In genomic region chr11:120964857-120965256, GRCh38 we compare ENCODE assay signal across 31 cellular contexts. TPM values are rescaled to one million over a fixed set of nuclear protein-coding genes. Genes with fewer than 3 reads are reported as not detected.
DNase-seq lines count a peak whose midpoint lies in the region; ATAC-seq and TF ChIP-seq lines count a peak whose summit lies in the region.
"Had no signal": no experiment of that assay in that cellular context is flagged by ENCODE, and none has a peak within 500 bp of the region (broad histone marks: within the 10 kb centered on the region; RNA-seq: fewer than 3 reads in every experiment).

No MANE protein-coding gene starts in this region.

- no peak overlapping the region for H3K14ac ChIP-seq in IMR-90 (replicated peaks; ENCODE audit: low read depth, low read length)

- no peak overlapping the region for H4K8ac ChIP-seq in IMR-90 (ENCODE audit: low read depth in 2 of 2, low read length in 2 of 2)

- no peak overlapping the region for H3K18ac ChIP-seq in IMR-90 (ENCODE audit: low read depth, low read length)

- no peaks in the 10 kb centered on the region for H4K20me1 ChIP-seq in IMR-90 (ENCODE audit: insufficient read depth, low read length)

- no peaks in the 10 kb centered on the region for H3K4me1 ChIP-seq in IMR-90 (ENCODE audit: control insufficient read depth, insufficient read depth, low read length)
- H3K4me1 ChIP-seq: BE2C, breast epithelium, HAP-1, lower lobe of right lung, psoas muscle, stomach, thyroid gland, vagina had no signal

- H2AK9ac ChIP-seq in IMR-90 (replicated peaks; ENCODE audit: low read depth, low read length, poor library complexity) = no peak overlapping the region

- in situ Hi-C loops in IMR-90 (cut with MboI; ENCODE audit: low sequenced_read_pairs) = no loop called here
- in situ Hi-C loops in brain microvascular endothelial cell (cut with HindIII; ENCODE audit: low pct_ligation_motif_present, low sequenced_read_pairs) = no loop called here

- H3K9me1 ChIP-seq in IMR-90 (ENCODE audit: insufficient read depth, low read length) = no peaks in the 10 kb centered on the region

- no peak overlapping the region for H3K4me3 Mint-ChIP-seq in stimulated activated effector memory CD8-positive, alpha-beta T cell treated with anti-CD3 and anti-CD28 coated beads, Interleukin-12 subunit alpha, Interleukin-12 subunit beta, amount 100 ng/mL, for 72 hours
- H3K4me3 Mint-ChIP-seq in Calu3 (ENCODE audit: low read depth, unreplicated experiment) = no peak overlapping the region
- H3K4me3 Mint-ChIP-seq: activated naive CD8-positive, alpha-beta T cell treated with anti-CD3 and anti-CD28 coated beads, Interleukin-2, amount 50 U/mL, for 24 hours; natural killer cell; T-cell had no signal

- no peak overlapping the region for H3K9ac ChIP-seq in IMR-90 (ENCODE audit: low read depth, low read length)

- CTCF ChIA-PET in IMR-90 (lab: Yijun Ruan, JAX) = interaction anchor here (0.5 kb wide), 1 partner anchor 280 kb away, joined by 3 read pairs; no protein-coding TSS in a partner anchor
- CTCF ChIA-PET in Calu3 (lab: Charles Lee) = no interaction called here

- H3K56ac ChIP-seq in IMR-90 (ENCODE audit: extremely low read depth, insufficient read depth, low read length) = no peak overlapping the region

- TF ChIP-seq RAD21 in IMR-90 (IDR thresholded peaks at IDR 0.05; ENCODE audit: low read length) = no peak

- TF ChIP-seq CTCF in IMR-90 (conservative IDR thresholded peaks at IDR 0.05; ENCODE audit: low read depth, low read length) (no peak), brain microvascular endothelial cell (IDR thresholded peaks at IDR 0.05; ENCODE audit: low read depth, low read length, missing control alignments) (no peak), foreskin fibroblast (IDR thresholded peaks at IDR 0.05; ENCODE audit: low read depth, low read length) (no peak), Calu3 (IDR thresholded peaks at IDR 0.05; ENCODE audit: unreplicated experiment) (no peak)

- no peak overlapping the region for H2BK15ac ChIP-seq in IMR-90 (ENCODE audit: low read depth, low read length)

- no peaks in the 10 kb centered on the region for H3K9me3 ChIP-seq in IMR-90 (ENCODE audit: control insufficient read depth, insufficient read depth, low read length)
- H3K9me3 ChIP-seq: BE2C, breast epithelium, HAP-1, lower lobe of right lung, mucosa of descending colon, psoas muscle, stomach, thyroid gland, vagina had no signal

- no peak overlapping the region for H3K4me2 ChIP-seq in IMR-90 (ENCODE audit: low read depth, low read length)

- no TSS peak for BruUV-seq in IMR-90 (replicated peaks; lab: Mats Ljungman, UMichigan)
- no TSS peak for BruUV-seq in Calu3 (replicated peaks; lab: Mats Ljungman, UMichigan)

- ATAC-seq in IMR-90 (ENCODE audit: low read depth) = peak; percentile 94
- no peak for ATAC-seq in stimulated activated effector memory CD8-positive, alpha-beta T cell treated with anti-CD3 and anti-CD28 coated beads, Interleukin-12 subunit alpha, Interleukin-12 subunit beta, amount 100 ng/mL, for 72 hours
- ATAC-seq: activated naive CD8-positive, alpha-beta T cell treated with anti-CD3 and anti-CD28 coated beads, Interleukin-2, amount 50 U/mL, for 24 hours; lower lobe of right lung; mucosa of descending colon; natural killer cell; psoas muscle; sciatic nerve had no signal

- no peaks in the 10 kb centered on the region for H3K9me3 Mint-ChIP-seq in stimulated activated effector memory CD8-positive, alpha-beta T cell treated with anti-CD3 and anti-CD28 coated beads, Interleukin-12 subunit alpha, Interleukin-12 subunit beta, amount 100 ng/mL, for 72 hours
- no peaks in the 10 kb centered on the region for H3K9me3 Mint-ChIP-seq in Calu3 (ENCODE audit: low read depth, unreplicated experiment)
- H3K9me3 Mint-ChIP-seq: activated naive CD8-positive, alpha-beta T cell treated with anti-CD3 and anti-CD28 coated beads, Interleukin-2, amount 50 U/mL, for 24 hours; natural killer cell; T-cell had no signal

- peaks cover 41% of the 10 kb centered on the region for H3K27me3 Mint-ChIP-seq in Calu3 (ENCODE audit: unreplicated experiment)

- no peak overlapping the region for H2BK5ac ChIP-seq in IMR-90 (ENCODE audit: low read depth, low read length, poor library complexity, severe bottlenecking)

- intact Hi-C loops in IMR-90 (cut with micrococcal nuclease) (no loop called here), Calu3 (cut with micrococcal nuclease; ENCODE audit: unreplicated experiment) (no loop called here)

- no peak overlapping the region for H4K5ac ChIP-seq in IMR-90 (ENCODE audit: low read depth, low read length)

- no peak overlapping the region for H2AFZ ChIP-seq in IMR-90 (replicated peaks; ENCODE audit: low read length, poor library complexity)

- H3K4me3 ChIP-seq in IMR-90 (ENCODE audit: insufficient read depth, low read depth, low read length) (no peak overlapping the region), brain microvascular endothelial cell (ENCODE audit: low read depth, low read length) (no peak overlapping the region), foreskin fibroblast (ENCODE audit: low read depth in 1 of 2, low read length in 2 of 2) (no peak overlapping the region)
- H3K4me3 ChIP-seq: breast epithelium, HAP-1, lower lobe of right lung, mucosa of descending colon, psoas muscle, stomach, thyroid gland, vagina had no signal

- H2AK5ac ChIP-seq in IMR-90 (ENCODE audit: low read depth, low read length) = no peak overlapping the region

- POLR2A ChIA-PET in IMR-90 (lab: Charles Lee; ENCODE audit: unreplicated experiment) = no interaction called here

- H3K27ac ChIP-seq in IMR-90 (ENCODE audit: insufficient read depth, low read length) (no peak overlapping the region), brain microvascular endothelial cell (no peak overlapping the region)
- H3K27ac ChIP-seq: breast epithelium, lower lobe of right lung, psoas muscle, stomach, thyroid gland, vagina had no signal

- H2BK120ac ChIP-seq in IMR-90 (ENCODE audit: low read depth, low read length) = no peak overlapping the region

- no peaks in the 10 kb centered on the region for H3K79me1 ChIP-seq in IMR-90 (ENCODE audit: low read depth in 1 of 2, low read length in 2 of 2)

- H3K36me3 ChIP-seq in IMR-90 (ENCODE audit: control insufficient read depth, insufficient read depth, low read length) (no peaks in the 10 kb centered on the region), brain microvascular endothelial cell (replicated peaks) (no peaks in the 10 kb centered on the region)
- H3K36me3 ChIP-seq: BE2C, breast epithelium, HAP-1, lower lobe of right lung, stomach, thyroid gland, vagina had no signal

- no peak overlapping the region for H3K27ac Mint-ChIP-seq in stimulated activated effector memory CD8-positive, alpha-beta T cell treated with anti-CD3 and anti-CD28 coated beads, Interleukin-12 subunit alpha, Interleukin-12 subunit beta, amount 100 ng/mL, for 72 hours
- no peak overlapping the region for H3K27ac Mint-ChIP-seq in Calu3 (ENCODE audit: unreplicated experiment)
- H3K27ac Mint-ChIP-seq: activated naive CD8-positive, alpha-beta T cell treated with anti-CD3 and anti-CD28 coated beads, Interleukin-2, amount 50 U/mL, for 24 hours; natural killer cell; T-cell had no signal

- H3K4ac ChIP-seq in IMR-90 (ENCODE audit: low read depth, low read length) = no peak overlapping the region

- H3K23ac ChIP-seq in IMR-90 (ENCODE audit: low read depth, low read length) = no peak overlapping the region

- DNase-seq in EH (ENCODE audit: low read depth) = peak; percentile 39
- peak; percentile 72 for DNase-seq in IMR-90
- DNase-seq in brain microvascular endothelial cell = peak; percentile 20
- DNase-seq in foreskin fibroblast = peak; percentile 21 to 41
- no peak for DNase-seq in CD1c-positive myeloid dendritic cell (ENCODE audit: extremely low spot score)
- DNase-seq in activated gamma-delta T cell (lab: John Stamatoyannopoulos, UW) = no peak
- no peak for DNase-seq in stimulated activated effector memory CD8-positive, alpha-beta T cell treated with anti-CD3 and anti-CD28 coated beads, Interleukin-12 subunit alpha, Interleukin-12 subunit beta, amount 100 ng/mL, for 72 hours (ENCODE audit: low spot score in 2 of 2)
- no peak for DNase-seq in Calu3
- DNase-seq: activated CD4-positive, alpha-beta T cell treated with anti-CD3 and anti-CD28 coated beads, Interleukin-2, amount 50 U/mL, for 4 hours; activated CD4-positive, CD25-positive, alpha-beta regulatory T cell; activated naive CD8-positive, alpha-beta T cell treated with anti-CD3 and anti-CD28 coated beads, Interleukin-2, amount 50 U/mL, for 24 hours; activated T-cell treated with anti-CD3 and anti-CD28 coated beads, Interleukin-2, amount 50 U/mL, for 48 hours; BE2C; head of caudate nucleus; lower lobe of right lung; mucosa of descending colon; natural killer cell; NCI-H2107; NCI-H446 treated with DMSO at 0.1 percent for 48 hours; occipital lobe; psoas muscle; RPMI8226; stimulated activated CD4-positive, alpha-beta T cell treated with anti-CD3 and anti-CD28 coated beads, Interleukin-12 subunit alpha, Interleukin-12 subunit beta, amount 100 ng/mL, for 4 hours; stimulated activated CD4-positive, alpha-beta T cell treated with anti-CD3 and anti-CD28 coated beads, Interleukin-2, amount 100 ng/mL, for 48 hours; stomach; T-cell; thyroid gland had no signal

- no CpG with 5 or more reads among the region's 1 CpG for WGBS in IMR-90 (ENCODE audit: extremely low coverage in 2 of 2, insufficient read length in 1 of 2), 2 experiments

- no peak for TF ChIP-seq POLR2A in IMR-90 (IDR thresholded peaks at IDR 0.05; ENCODE audit: low read depth, low read length)

- H3K27me3 ChIP-seq in IMR-90 (ENCODE audit: control insufficient read depth, insufficient read depth, low read length) = peaks cover 9% of the 10 kb centered on the region
- no peaks in the 10 kb centered on the region for H3K27me3 ChIP-seq in brain microvascular endothelial cell (replicated peaks)
- H3K27me3 ChIP-seq: BE2C, thyroid gland, vagina had no signal

- no peak overlapping the region for H2BK20ac ChIP-seq in IMR-90 (ENCODE audit: low read depth, low read length)

- no peaks in the 10 kb centered on the region for H3K4me1 Mint-ChIP-seq in stimulated activated effector memory CD8-positive, alpha-beta T cell treated with anti-CD3 and anti-CD28 coated beads, Interleukin-12 subunit alpha, Interleukin-12 subunit beta, amount 100 ng/mL, for 72 hours
- H3K4me1 Mint-ChIP-seq in Calu3 (ENCODE audit: low read depth, unreplicated experiment) = no peaks in the 10 kb centered on the region
- H3K4me1 Mint-ChIP-seq: activated naive CD8-positive, alpha-beta T cell treated with anti-CD3 and anti-CD28 coated beads, Interleukin-2, amount 50 U/mL, for 24 hours; natural killer cell; T-cell had no signal

- no peak overlapping the region for H4K91ac ChIP-seq in IMR-90 (ENCODE audit: insufficient read depth, low read depth, low read length)

- dilution Hi-C loops in IMR-90 (cut with HindIII; ENCODE audit: low sequenced_read_pairs, unreplicated experiment) = no loop called here

- no peaks in the 10 kb centered on the region for H3K36me3 Mint-ChIP-seq in stimulated activated effector memory CD8-positive, alpha-beta T cell treated with anti-CD3 and anti-CD28 coated beads, Interleukin-12 subunit alpha, Interleukin-12 subunit beta, amount 100 ng/mL, for 72 hours
- no peaks in the 10 kb centered on the region for H3K36me3 Mint-ChIP-seq in Calu3 (ENCODE audit: insufficient read depth, unreplicated experiment)
- H3K36me3 Mint-ChIP-seq: natural killer cell, T-cell had no signal

RNA-seq across cellular contexts. Expression of gene TBCEL, which starts 59.0 kb away (rescaled TPM):
- total RNA-seq in IMR-90 (2012; rRNA removed) = 21.0 and 22.2 TPM in 2 replicates
- 4.0 and 7.1 TPM in 2 replicates for polyA plus RNA-seq in IMR-90 (2012; rRNA removed)
- 0.82 and 1.1 TPM in 2 replicates for polyA plus RNA-seq in IMR-90 (2012; cell fraction: cytosol; rRNA removed)
- 0.98 and 16.5 TPM in 2 replicates for polyA plus RNA-seq in IMR-90 (2012; cell fraction: nucleus; rRNA removed; ENCODE audit: low replicate concordance)
- total RNA-seq in Calu3 (2022) = 0.80 and 0.88 TPM in 2 replicates

Comparison
In these comparisons a context has a peak if more than half of its experiments do, and no peak if none do; other contexts are left out.
1. DNase-seq: peak in EH (single experiment), IMR-90 (single experiment), brain microvascular endothelial cell (single experiment) and foreskin fibroblast (2 of 2); none in CD1c-positive myeloid dendritic cell (single experiment), activated gamma-delta T cell (single experiment), stimulated activated effector memory CD8-positive, alpha-beta T cell treated with anti-CD3 and anti-CD28 coated beads, Interleukin-12 subunit alpha, Interleukin-12 subunit beta, amount 100 ng/mL, for 72 hours (0 of 2) and Calu3 (single experiment).
2. RNA of gene TBCEL, which starts 59.0 kb away (total RNA-seq): 21.0 to 22.2 TPM in IMR-90; 0.80 to 0.88 TPM in Calu3; every median in the first group is over 10 times any median in the second.